In the genomic region with DNA sequence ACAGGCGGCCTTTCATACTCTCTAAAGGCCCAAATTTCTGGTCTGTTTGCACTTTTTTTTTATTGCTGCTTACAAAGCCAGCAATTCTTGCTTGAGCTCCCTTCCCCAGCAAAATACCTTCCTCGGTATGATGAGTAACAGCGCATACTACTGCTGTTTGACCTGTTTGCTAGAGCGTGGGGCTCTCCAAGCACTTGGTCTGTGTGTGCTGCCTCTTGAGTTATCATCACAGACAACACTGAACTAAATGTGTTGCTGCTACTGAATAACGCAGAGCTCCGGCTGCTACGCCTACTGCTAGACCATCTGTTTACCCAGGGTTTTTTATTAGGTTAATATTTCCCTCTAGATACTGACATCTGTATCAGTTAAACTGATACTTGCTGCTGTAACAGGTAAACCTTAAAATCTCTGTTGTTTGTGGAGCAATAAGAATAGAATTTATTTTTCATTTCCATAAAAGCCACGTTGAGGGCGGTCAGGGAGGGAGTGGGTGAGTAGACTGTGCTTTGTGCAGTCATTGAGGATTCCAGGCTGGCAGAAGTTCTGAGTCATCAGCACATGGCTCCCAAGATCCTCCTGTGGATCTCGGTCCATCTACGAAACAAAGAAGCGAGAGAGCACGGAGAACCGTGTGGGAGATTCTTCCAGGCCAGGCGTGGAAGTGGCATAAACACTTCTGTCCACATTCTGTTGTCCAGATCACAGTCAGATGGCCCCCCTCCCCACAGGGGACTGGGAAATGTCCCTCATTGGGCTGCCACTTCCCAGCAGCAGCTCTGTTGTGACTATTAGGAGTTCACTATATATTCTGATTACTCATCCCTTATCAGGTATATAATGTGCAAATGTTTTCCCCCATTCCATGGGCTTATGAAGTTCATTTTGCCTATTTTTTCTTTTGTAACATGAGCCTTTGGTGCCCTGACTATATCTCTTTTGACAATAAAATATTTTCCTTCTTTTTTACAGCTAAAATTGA, we compare ENCODE assay signal across 11 cellular contexts. TPM values are rescaled to one million over a fixed set of nuclear protein-coding genes. Genes with fewer than 3 reads are reported as not detected.
DNase-seq lines count a peak whose midpoint lies in the region; ATAC-seq and TF ChIP-seq lines count a peak whose summit lies in the region.
"Had no signal": no experiment of that assay in that cellular context is flagged by ENCODE, and none has a peak within 500 bp of the region (broad histone marks: within the 10 kb centered on the region; RNA-seq: fewer than 3 reads in every experiment).

No MANE protein-coding gene starts in this region.

- POLR2A ChIA-PET in IMR-90 (lab: Charles Lee; ENCODE audit: unreplicated experiment), result no interaction called here

- H2AK9ac ChIP-seq in IMR-90 (replicated peaks; ENCODE audit: low read depth, low read length, poor library complexity), result no peak overlapping the region

- no peak overlapping the region for H3K4ac ChIP-seq in IMR-90 (ENCODE audit: low read depth, low read length)

- H3K79me1 ChIP-seq in IMR-90 (ENCODE audit: low read depth in 1 of 2, low read length in 2 of 2), result no peaks in the 10 kb centered on the region

- H3K14ac ChIP-seq in IMR-90 (replicated peaks; ENCODE audit: low read depth, low read length), result no peak overlapping the region

- H3K36me3 ChIP-seq in IMR-90 (ENCODE audit: control insufficient read depth, insufficient read depth, low read length), result no peaks in the 10 kb centered on the region
- H3K36me3 ChIP-seq in brain microvascular endothelial cell (replicated peaks), result no peaks in the 10 kb centered on the region
- no peaks in the 10 kb centered on the region for H3K36me3 ChIP-seq in left lung
- no peaks in the 10 kb centered on the region for H3K36me3 ChIP-seq in suprapubic skin
- H3K36me3 ChIP-seq: SJCRH30, thoracic aorta had no signal

- H3K27me3 ChIP-seq in IMR-90 (ENCODE audit: control insufficient read depth, insufficient read depth, low read length) (no peaks in the 10 kb centered on the region; the same call in none of the 2 replicates), brain microvascular endothelial cell (replicated peaks) (no peaks in the 10 kb centered on the region), left lung (no peaks in the 10 kb centered on the region), suprapubic skin (no peaks in the 10 kb centered on the region)
- H3K27me3 ChIP-seq: SJCRH30 had no signal

- H3K9ac ChIP-seq in IMR-90 (ENCODE audit: low read depth, low read length), result no peak overlapping the region

- intact Hi-C loops in IMR-90 (cut with micrococcal nuclease) (loop anchor here (1.0 kb wide), 1 partner anchor 60 kb away; no protein-coding TSS in a partner anchor), left lung (cut with DNase I) (no loop called here)

- TF ChIP-seq EP300 in suprapubic skin (IDR thresholded peaks at IDR 0.05), result no peak

- H2BK120ac ChIP-seq in IMR-90 (ENCODE audit: low read depth, low read length), result no peak overlapping the region

- H3K23ac ChIP-seq in IMR-90 (ENCODE audit: low read depth, low read length), result no peak overlapping the region

- no peak overlapping the region for H3K27ac ChIP-seq in IMR-90 (ENCODE audit: insufficient read depth, low read length)
- H3K27ac ChIP-seq in brain microvascular endothelial cell, result peak overlapping the region; percentile 41
- no peak overlapping the region for H3K27ac ChIP-seq in left lung
- H3K27ac ChIP-seq in suprapubic skin, result no peak overlapping the region
- H3K27ac ChIP-seq: SJCRH30, thoracic aorta had no signal

- TF ChIP-seq RAD21 in IMR-90 (IDR thresholded peaks at IDR 0.05; ENCODE audit: low read length), result no peak

- no peak overlapping the region for H3K18ac ChIP-seq in IMR-90 (ENCODE audit: low read depth, low read length)

- peak overlapping the region; percentile 63 for H2AFZ ChIP-seq in IMR-90 (replicated peaks; ENCODE audit: low read length, poor library complexity)

- H2AK5ac ChIP-seq in IMR-90 (ENCODE audit: low read depth, low read length), result no peak overlapping the region

- TF ChIP-seq CTCF in IMR-90 (conservative IDR thresholded peaks at IDR 0.05; ENCODE audit: low read depth, low read length), result no peak
- no peak for TF ChIP-seq CTCF in brain microvascular endothelial cell (IDR thresholded peaks at IDR 0.05; ENCODE audit: low read depth, low read length, missing control alignments)
- TF ChIP-seq CTCF in left lung (IDR thresholded peaks at IDR 0.05), result no peak
- no peak for TF ChIP-seq CTCF in suprapubic skin (IDR thresholded peaks at IDR 0.05)

- H4K8ac ChIP-seq in IMR-90 (ENCODE audit: low read depth in 2 of 2, low read length in 2 of 2), result no peak overlapping the region

- H3K4me3 ChIP-seq in IMR-90 (ENCODE audit: insufficient read depth, low read depth, low read length), result no peak overlapping the region
- no peak overlapping the region for H3K4me3 ChIP-seq in brain microvascular endothelial cell (ENCODE audit: low read depth, low read length)
- H3K4me3 ChIP-seq in left lung, result no peak overlapping the region
- H3K4me3 ChIP-seq in suprapubic skin, result no peak overlapping the region
- H3K4me3 ChIP-seq: SJCRH30, thoracic aorta had no signal

- no peak overlapping the region for H3K4me2 ChIP-seq in IMR-90 (ENCODE audit: low read depth, low read length)

- H3K9me1 ChIP-seq in IMR-90 (ENCODE audit: insufficient read depth, low read length), result no peaks in the 10 kb centered on the region

- no peak overlapping the region for H4K91ac ChIP-seq in IMR-90 (ENCODE audit: insufficient read depth, low read depth, low read length)

- H2BK5ac ChIP-seq in IMR-90 (ENCODE audit: low read depth, low read length, poor library complexity, severe bottlenecking), result no peak overlapping the region

- H3K9me3 ChIP-seq in IMR-90 (ENCODE audit: control insufficient read depth, insufficient read depth, low read length), result peaks cover 12% of the 10 kb centered on the region
- H3K9me3 ChIP-seq in left lung, result peaks cover 0 to 18% of the 10 kb centered on the region in 2 donors
- H3K9me3 ChIP-seq in suprapubic skin, result no peaks in the 10 kb centered on the region
- H3K9me3 ChIP-seq: SJCRH30 had no signal

- H4K5ac ChIP-seq in IMR-90 (ENCODE audit: low read depth, low read length), result no peak overlapping the region

- H2BK20ac ChIP-seq in IMR-90 (ENCODE audit: low read depth, low read length), result no peak overlapping the region

- no peak overlapping the region for H2BK15ac ChIP-seq in IMR-90 (ENCODE audit: low read depth, low read length)

- dilution Hi-C loops in IMR-90 (cut with HindIII; ENCODE audit: low sequenced_read_pairs, unreplicated experiment), result no loop called here

- no peaks in the 10 kb centered on the region for H4K20me1 ChIP-seq in IMR-90 (ENCODE audit: insufficient read depth, low read length)

- ATAC-seq in IMR-90 (ENCODE audit: low read depth), result peak; percentile 57
- peak; percentile 48 for ATAC-seq in left lung
- no peak for ATAC-seq in GM18858 (IDR thresholded peaks at IDR 0.05; ENCODE audit: unreplicated experiment)
- no peak for ATAC-seq in HG03139 (IDR thresholded peaks at IDR 0.05; ENCODE audit: unreplicated experiment)

- DNase-seq in AG20443 (ENCODE audit: low spot score) (peak; percentile 48), IMR-90 (peak; percentile 56), brain microvascular endothelial cell (peak; percentile 63), left lung (no peak), suprapubic skin (ENCODE audit: low spot score in 2 of 2) (no peak)
- DNase-seq in activated CD8-positive, alpha-beta memory T cell treated with anti-CD3 and anti-CD28 coated beads, Interleukin-2, amount 50 U/mL, for 4 hours, result no peak
- DNase-seq: NCI-H1436 treated with DMSO at 0.1 percent for 48 hours had no signal

- in situ Hi-C loops in IMR-90 (cut with MboI; ENCODE audit: low sequenced_read_pairs) (no loop called here), brain microvascular endothelial cell (cut with HindIII; ENCODE audit: low pct_ligation_motif_present, low sequenced_read_pairs) (no loop called here)

- H3K56ac ChIP-seq in IMR-90 (ENCODE audit: extremely low read depth, insufficient read depth, low read length), result no peak overlapping the region

- H3K4me1 ChIP-seq in IMR-90 (ENCODE audit: control insufficient read depth, insufficient read depth, low read length) (no peaks in the 10 kb centered on the region), left lung (no peaks in the 10 kb centered on the region), suprapubic skin (no peaks in the 10 kb centered on the region)
- H3K4me1 ChIP-seq: SJCRH30 had no signal

- no TSS peak for BruUV-seq in IMR-90 (replicated peaks; lab: Mats Ljungman, UMichigan)

- no peak for TF ChIP-seq POLR2A in IMR-90 (IDR thresholded peaks at IDR 0.05; ENCODE audit: low read depth, low read length)
- no peak for TF ChIP-seq POLR2A in suprapubic skin (IDR thresholded peaks at IDR 0.05)

- CTCF ChIA-PET in IMR-90 (lab: Yijun Ruan, JAX), result interaction anchor here (0.8 to 3.3 kb wide), 7 partner anchors 13 to 59 kb away, joined by 3 to 12 read pairs (median 7); a partner anchor contains a TSS

- 83% methylated on average over 4 of the region's 15 CpGs; no CpG with 5 or more reads in 1 of the 2 experiments for WGBS in IMR-90 (ENCODE audit: extremely low coverage in 2 of 2, insufficient read length in 1 of 2), 2 experiments
- WGBS in suprapubic skin, result 87% methylated on average over 15 of the region's 15 CpGs

TF ChIP-seq in IMR-90, 13 proteins besides CTCF, POLR2A, EP300 and RAD21:
- 0 out of 2 replicates have a peak, but pooled peaks have one; percentile 9 for TF ChIP-seq FOS (IDR thresholded peaks at IDR 0.05; ENCODE audit: low read depth, low read length)
- TF ChIP-seq BHLHE40 (IDR thresholded peaks at IDR 0.05; ENCODE audit: low read depth, low read length), result no peak; the same call in 1 of the 2 replicates
TF ChIP-seq in IMR-90: peak in this region for 1.

RNA-seq across cellular contexts. Expression of a gene that starts 14.0 kb away (rescaled TPM):
- total RNA-seq in IMR-90 (2012; rRNA removed), result 1.6 and 1.7 TPM in 2 replicates
- polyA plus RNA-seq in IMR-90 (2012; rRNA removed), result 2.1 and 2.2 TPM in 2 replicates
- polyA plus RNA-seq in IMR-90 (2012; cell fraction: cytosol; rRNA removed), result 2.0 and 2.3 TPM in 2 replicates
- 1.1 and 1.6 TPM in 2 replicates for polyA plus RNA-seq in IMR-90 (2012; cell fraction: nucleus; rRNA removed; ENCODE audit: low replicate concordance)
- total RNA-seq in left lung, result 1 to 10 TPM; 5.3 to 6.8 TPM
- total RNA-seq in suprapubic skin, result 1 to 10 TPM; 3.3 to 8.0 (median 4.6) TPM

RNA-seq across cellular contexts. Expression of a gene that starts 14.2 kb away (rescaled TPM):
- total RNA-seq in IMR-90 (2012; rRNA removed), result 10.9 and 19.2 TPM in 2 replicates
- 11.3 and 12.6 TPM in 2 replicates for polyA plus RNA-seq in IMR-90 (2012; rRNA removed)
- 5.4 and 8.4 TPM in 2 replicates for polyA plus RNA-seq in IMR-90 (2012; cell fraction: cytosol; rRNA removed)
- 6.7 and 10.4 TPM in 2 replicates for polyA plus RNA-seq in IMR-90 (2012; cell fraction: nucleus; rRNA removed; ENCODE audit: low replicate concordance)
- total RNA-seq in left lung, result 10 to 100 TPM; 20.4 to 27.3 TPM
- 10 to 100 TPM; 23.4 to 30.8 (median 27.1) TPM for total RNA-seq in suprapubic skin

Comparison
In these comparisons a context has a peak if more than half of its experiments do, and no peak if none do; other contexts are left out.
1. DNase-seq: peak in AG20443 (single experiment), IMR-90 (single experiment) and brain microvascular endothelial cell (single experiment); none in left lung (0 of 2), activated CD8-positive, alpha-beta memory T cell treated with anti-CD3 and anti-CD28 coated beads, Interleukin-2, amount 50 U/mL, for 4 hours (single experiment) and suprapubic skin (0 of 2).
2. ATAC-seq: peak in IMR-90 (single experiment) and left lung (single experiment); none in GM18858 (single experiment) and HG03139 (single experiment).